Comparison of ENCODE assay signal across 8 cellular contexts in the genomic region with DNA sequence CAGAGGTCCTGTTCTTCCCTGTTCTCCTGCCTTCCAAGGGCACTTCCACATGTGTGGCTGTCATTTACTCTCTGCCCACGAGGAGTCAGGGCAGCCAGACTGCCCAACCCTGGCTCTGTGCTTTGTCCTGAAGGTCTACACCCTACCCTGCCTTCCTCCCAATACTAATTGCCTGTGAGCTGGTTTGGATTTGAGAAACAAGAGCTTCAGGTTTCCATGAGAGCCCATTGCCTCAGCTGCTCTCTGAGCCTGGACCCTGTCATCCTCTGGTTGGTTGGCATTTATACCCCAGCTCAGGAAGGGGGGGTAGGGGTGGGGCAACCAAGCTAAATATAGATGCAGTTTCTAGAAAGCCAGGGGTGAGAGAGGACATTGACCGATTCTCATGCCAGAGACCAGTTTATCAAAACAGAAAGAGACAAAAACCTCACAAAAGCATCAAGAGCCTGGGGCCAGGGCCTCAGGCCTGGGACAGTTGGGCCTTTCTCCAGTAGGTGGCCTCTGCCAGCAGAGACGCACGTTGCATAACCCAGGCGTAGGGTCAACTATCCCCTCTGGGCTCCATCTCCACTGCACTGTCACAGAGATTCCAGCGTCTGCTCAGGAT. TPM values are rescaled to one million over a fixed set of nuclear protein-coding genes. Genes with fewer than 3 reads are reported as not detected.
DNase-seq lines count a peak whose midpoint lies in the region; ATAC-seq and TF ChIP-seq lines count a peak whose summit lies in the region.

No MANE protein-coding gene starts in this region.

- H3K27me3 ChIP-seq in gastroesophageal sphincter (no peaks in the 10 kb centered on the region), skeletal muscle tissue (ENCODE audit: control insufficient read depth in 3 of 3, insufficient read depth in 3 of 3, low read length in 3 of 3) (no peaks in the 10 kb centered on the region)

- no peak for TF ChIP-seq POLR2A in gastroesophageal sphincter (IDR thresholded peaks at IDR 0.05)

- DNase-seq in CD14-positive monocyte (ENCODE audit: low spot score) (no peak), SK-MEL-5 (ENCODE audit: low read depth, low spot score) (peak; percentile 61), 8988T (no peak), occipital lobe (lab: John Stamatoyannopoulos, UW) (no peak)

- peaks cover 54 to 69% of the 10 kb centered on the region in 2 donors for H3K36me3 Mint-ChIP-seq in CD14-positive monocyte

- H3K27me3 Mint-ChIP-seq in CD14-positive monocyte (ENCODE audit: low read depth in 3 of 3): peaks cover 0 to 7% (median 3%) of the 10 kb centered on the region in 3 donors

- H3K27ac Mint-ChIP-seq in CD14-positive monocyte: peak overlapping the region in 4 of 7 donors; percentile 15 to 73 (median 46)

- H3K4me1 Mint-ChIP-seq in CD14-positive monocyte: peaks cover 56% of the 10 kb centered on the region

- H3K4me1 ChIP-seq in gastroesophageal sphincter (peaks cover 0 to 17% (median 11%) of the 10 kb centered on the region in 3 donors), skeletal muscle tissue (ENCODE audit: control insufficient read depth in 3 of 3, insufficient read depth in 3 of 3, low read length in 3 of 3) (peaks cover 19 to 25% (median 20%) of the 10 kb centered on the region in 3 donors)

- no peak overlapping the region for H3K4me3 Mint-ChIP-seq in CD14-positive monocyte

- H3K36me3 ChIP-seq in gastroesophageal sphincter: no peaks in the 10 kb centered on the region
- no peaks in the 10 kb centered on the region for H3K36me3 ChIP-seq in skeletal muscle tissue (ENCODE audit: control insufficient read depth in 3 of 3, insufficient read depth in 3 of 3, low read length in 3 of 3)

- H3K9ac ChIP-seq in skeletal muscle tissue (ENCODE audit: low read depth in 1 of 3, low read length in 3 of 3): peak overlapping the region in 1 of 3 donors; percentile 62

- H3K27ac ChIP-seq in gastroesophageal sphincter: peak overlapping the region in 3 of 4 donors; percentile 15 to 33 (median 26)
- peak overlapping the region; percentile 54 for H3K27ac ChIP-seq in skeletal muscle tissue (ENCODE audit: low read depth, low read length)

- no peak for TF ChIP-seq EP300 in gastroesophageal sphincter (IDR thresholded peaks at IDR 0.05)

- H3K9me3 ChIP-seq in gastroesophageal sphincter (no peaks in the 10 kb centered on the region), skeletal muscle tissue (ENCODE audit: control insufficient read depth in 3 of 3, low read length in 3 of 3) (no peaks in the 10 kb centered on the region)

- no peak overlapping the region for H3K4me3 ChIP-seq in gastroesophageal sphincter
- H3K4me3 ChIP-seq in skeletal muscle tissue (ENCODE audit: low read length in 3 of 3): peak overlapping the region in 2 of 3 donors; percentile 15 to 55

- 0% methylated on average over 1 of the region's 6 CpGs; no CpG with 5 or more reads in 1 of the 2 donors for WGBS in gastroesophageal sphincter (ENCODE audit: low coverage in 1 of 2), 2 donors

- in situ Hi-C loops in SK-MEL-5 (cut with HindIII; ENCODE audit: low pct_unique_long_range_greater_than_20kb, low sequenced_read_pairs): no loop called here

- peak; percentile 77 for TF ChIP-seq CTCF in CD14-positive monocyte (IDR thresholded peaks at IDR 0.05)
- TF ChIP-seq CTCF in gastroesophageal sphincter (IDR thresholded peaks at IDR 0.05): peak in 2 of 4 experiments; percentile 26 to 33

- ATAC-seq in GM19452 (IDR thresholded peaks at IDR 0.05; ENCODE audit: unreplicated experiment) (peak; percentile 38), gastroesophageal sphincter (peak; percentile 86), HG03196 (IDR thresholded peaks at IDR 0.05; ENCODE audit: unreplicated experiment) (no peak)

- intact Hi-C loops in CD14-positive monocyte (cut with micrococcal nuclease): loop anchor here (2.0 to 5.0 kb wide), 2 partner anchors 35 to 77 kb away; partner anchors contain the start of gene VDR (in 1 of the 2)

- H3K9me3 Mint-ChIP-seq in CD14-positive monocyte: peaks cover 0 to 2% (median 0%) of the 10 kb centered on the region in 7 donors

RNA-seq across cellular contexts. Expression of gene VDR, which starts 34.5 kb away (rescaled TPM):
- 10 to 100 TPM in 1 of 2 donors, 1 to 10 TPM in 1; 6.0 to 12.8 TPM for polyA plus RNA-seq in CD14-positive monocyte
- 1.4 and 1.8 TPM in 2 replicates for total RNA-seq in SK-MEL-5 (2014; rRNA removed; shearing (Covaris generic))
- 5.8 and 6.1 TPM in 2 replicates for polyA plus RNA-seq in SK-MEL-5 (2015; cell fraction: cytosol; rRNA removed)
- polyA plus RNA-seq in SK-MEL-5 (2015; cell fraction: nucleus; rRNA removed): 1.1 and 3.9 TPM in 2 replicates
- total RNA-seq in gastroesophageal sphincter (1 to 10 TPM; 1.2 to 5.5 (median 1.6) TPM), skeletal muscle tissue (0.52 TPM), occipital lobe (not detected)

RNA-seq across cellular contexts. Expression of gene HDAC7, which starts 50.6 kb away (rescaled TPM):
- 1 to 10 TPM; 5.9 to 8.4 TPM for polyA plus RNA-seq in CD14-positive monocyte
- 3.0 and 3.6 TPM in 2 replicates for total RNA-seq in SK-MEL-5 (2014; rRNA removed; shearing (Covaris generic))
- 12.3 and 17.0 TPM in 2 replicates for polyA plus RNA-seq in SK-MEL-5 (2015; cell fraction: cytosol; rRNA removed)
- polyA plus RNA-seq in SK-MEL-5 (2015; cell fraction: nucleus; rRNA removed): 60.9 and 65.2 TPM in 2 replicates
- total RNA-seq in gastroesophageal sphincter (10 to 100 TPM; 55.9 to 96.5 (median 59.4) TPM), skeletal muscle tissue (21.4 TPM), occipital lobe (5.9 TPM)

Comparison
In these comparisons a context has a peak if more than half of its experiments do, and no peak if none do; other contexts are left out.
1. H3K4me3 ChIP-seq: peak in skeletal muscle tissue (2 of 3); none in gastroesophageal sphincter (0 of 2).